27 cellular contexts compared by ENCODE assay signal in genomic region chr11:124238512-124238911, GRCh38. TPM values are rescaled to one million over a fixed set of nuclear protein-coding genes. Genes with fewer than 3 reads are reported as not detected.
"Had no signal": no experiment of that assay in that cellular context is flagged by ENCODE, and none has a peak within 500 bp of the region (broad histone marks: within the 10 kb centered on the region; RNA-seq: fewer than 3 reads in every experiment).

No MANE protein-coding gene starts in this region.

- ATAC-seq: activated CD8-positive, alpha-beta memory T cell treated with anti-CD3 and anti-CD28 coated beads, Interleukin-2, amount 10 ng/mL, durations not matched to agents 7 days and 5 days; activated naive CD8-positive, alpha-beta T cell treated with anti-CD3 and anti-CD28 coated beads, Interleukin-2, amount 50 U/mL, for 24 hours; Panc1 had no signal

- DNase-seq: activated CD4-positive, alpha-beta memory T cell treated with anti-CD3 and anti-CD28 coated beads, Interleukin-2, amount 10 ng/mL, durations not matched to agents 7 days and 5 days; activated CD4-positive, alpha-beta T cell treated with anti-CD3 and anti-CD28 coated beads for 1 hour; activated CD4-positive, alpha-beta T cell treated with anti-CD3 and anti-CD28 coated beads for 48 hours; activated CD4-positive, CD25-positive, alpha-beta regulatory T cell; activated CD8-positive, alpha-beta memory T cell treated with anti-CD3 and anti-CD28 coated beads for 24 hours; activated CD8-positive, alpha-beta memory T cell treated with anti-CD3 and anti-CD28 coated beads, Interleukin-2, amount 10 ng/mL, durations not matched to agents 7 days and 5 days; activated CD8-positive, alpha-beta memory T cell treated with anti-CD3 and anti-CD28 coated beads, Interleukin-2, amount 50 U/mL, for 48 hours; activated effector memory CD4-positive, alpha-beta T cell treated with Interleukin-2 at 50 U/mL for 16 hours; activated naive CD4-positive, alpha-beta T cell treated with anti-CD3 and anti-CD28 coated beads, Interleukin-2, amount 10 ng/mL, durations not matched to agents 7 days and 5 days; activated naive CD8-positive, alpha-beta T cell treated with anti-CD3 and anti-CD28 coated beads, Interleukin-2, amount 50 U/mL, for 24 hours; activated T-cell treated with anti-CD3 and anti-CD28 coated beads, Interleukin-2, amount 50 U/mL, for 48 hours; anterior cingulate cortex; central memory CD4-positive, alpha-beta T cell; NCI-H1092; NCI-H1436 treated with DMSO at 0.1 percent for 48 hours; NCI-H1694 treated with DMSO at 0.1 percent for 48 hours; NCI-H2029; NCI-H345; NCI-H524 treated with DMSO at 0.1 percent for 48 hours; SHP77; SJCRH30; WERI-Rb-1 had no signal

RNA-seq across cellular contexts. Expression of gene OR8G1, which starts 2.4 kb away (rescaled TPM):
- total RNA-seq: activated CD4-positive, alpha-beta memory T cell treated with anti-CD3 and anti-CD28 coated beads, Interleukin-2, amount 10 ng/mL, durations not matched to agents 7 days and 5 days; activated CD8-positive, alpha-beta memory T cell treated with anti-CD3 and anti-CD28 coated beads, Interleukin-2, amount 10 ng/mL, durations not matched to agents 7 days and 5 days; cerebellum; M059J; NCI-H460; RPMI7951; SJCRH30 had no signal

RNA-seq across cellular contexts. Expression of gene OR8G5, which starts 17.7 kb away (rescaled TPM):
- total RNA-seq: activated CD4-positive, alpha-beta memory T cell treated with anti-CD3 and anti-CD28 coated beads, Interleukin-2, amount 10 ng/mL, durations not matched to agents 7 days and 5 days; activated CD8-positive, alpha-beta memory T cell treated with anti-CD3 and anti-CD28 coated beads, Interleukin-2, amount 10 ng/mL, durations not matched to agents 7 days and 5 days; cerebellum; M059J; NCI-H460; RPMI7951; SJCRH30 had no signal

RNA-seq across cellular contexts. Expression of gene OR10D3, which starts 55.4 kb away (rescaled TPM):
- total RNA-seq: activated CD4-positive, alpha-beta memory T cell treated with anti-CD3 and anti-CD28 coated beads, Interleukin-2, amount 10 ng/mL, durations not matched to agents 7 days and 5 days; activated CD8-positive, alpha-beta memory T cell treated with anti-CD3 and anti-CD28 coated beads, Interleukin-2, amount 10 ng/mL, durations not matched to agents 7 days and 5 days; cerebellum; M059J; NCI-H460; RPMI7951; SJCRH30 had no signal
